In the genomic region with DNA sequence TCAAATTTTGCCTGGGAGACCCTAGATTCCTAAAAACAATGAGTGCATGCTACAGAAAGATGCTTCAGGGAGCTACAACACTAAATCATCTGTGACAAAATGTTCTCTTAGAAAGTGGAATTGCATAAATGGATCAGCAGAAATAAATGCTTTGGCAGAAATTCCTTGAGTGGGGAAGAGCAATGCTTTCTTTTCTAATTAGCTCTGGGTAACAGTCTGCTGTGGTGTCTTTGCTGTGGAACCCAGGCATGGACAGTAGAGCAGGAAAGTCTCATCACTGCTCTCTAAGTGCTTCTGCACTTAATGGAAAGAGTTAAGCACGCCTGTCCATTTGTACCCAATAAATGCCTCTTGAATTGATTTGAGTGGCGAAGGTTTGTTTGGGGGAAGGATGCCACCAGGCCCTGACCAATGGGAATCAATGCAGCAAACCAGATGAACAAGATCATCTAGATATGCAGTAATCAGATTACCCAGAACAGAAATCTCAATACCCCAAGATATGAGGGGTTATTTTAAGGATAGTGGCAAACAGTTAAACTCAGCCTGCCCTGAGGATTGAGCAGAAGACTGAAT, we compare ENCODE assay signal across 26 cellular contexts. TPM values are rescaled to one million over a fixed set of nuclear protein-coding genes. Genes with fewer than 3 reads are reported as not detected.
DNase-seq lines count a peak whose midpoint lies in the region; ATAC-seq and TF ChIP-seq lines count a peak whose summit lies in the region.
"Had no signal": no experiment of that assay in that cellular context is flagged by ENCODE, and none has a peak within 500 bp of the region (broad histone marks: within the 10 kb centered on the region; RNA-seq: fewer than 3 reads in every experiment).

No MANE protein-coding gene starts in this region.

- intact Hi-C loops in Calu3 (cut with micrococcal nuclease; ENCODE audit: unreplicated experiment) (no loop called here), stomach (cut with DNase I; ENCODE audit: low total_unique reads) (no loop called here)
- intact Hi-C loops in activated CD8-positive, alpha-beta T cell treated with anti-CD3 and anti-CD28 coated beads for 36 hours (cut with micrococcal nuclease), result no loop called here

- DNase-seq in Calu3, result no peak
- DNase-seq in stomach, result no peak
- no peak for DNase-seq in Kasumi-1 (lab: John Stamatoyannopoulos, UW)
- no peak for DNase-seq in activated CD8-positive, alpha-beta T cell treated with anti-CD3 and anti-CD28 coated beads for 36 hours
- DNase-seq in RWPE1 (ENCODE audit: low spot score), result no peak
- DNase-seq: activated CD4-positive, alpha-beta T cell treated with anti-CD3 and anti-CD28 coated beads for 4 hours; activated CD8-positive, alpha-beta memory T cell treated with anti-CD3 and anti-CD28 coated beads, Interleukin-2, amount 10 ng/mL, durations not matched to agents 7 days and 5 days; activated naive CD8-positive, alpha-beta T cell treated with anti-CD3 and anti-CD28 coated beads for 36 hours; C1 segment of cervical spinal cord; colonic mucosa; GOT3; Karpas-422; left colon; NCI-H1092 treated with DMSO at 0.1 percent for 48 hours; NCI-H2029; NCI-H446; posterior cingulate gyrus; SHP77 treated with DMSO at 0.1 percent for 48 hours; small intestine; stimulated activated naive B cell treated with anti-CD40 and anti-IgM and Interleukin-4, amounts not matched to agents 10 μg/mL and 1 μg/mL and 100 μg/mL, for 72 hours had no signal

- H3K36me3 Mint-ChIP-seq in Calu3 (ENCODE audit: insufficient read depth, unreplicated experiment), result peaks cover 5% of the 10 kb centered on the region
- peaks cover 11% of the 10 kb centered on the region for H3K36me3 Mint-ChIP-seq in activated T-helper 17 cell treated with anti-CD3 and anti-CD28 coated beads, Interleukin-2, amount 50 U/mL, for 72 hours (ENCODE audit: low read depth)
- no peaks in the 10 kb centered on the region for H3K36me3 Mint-ChIP-seq in activated CD8-positive, alpha-beta T cell treated with anti-CD3 and anti-CD28 coated beads for 36 hours (ENCODE audit: low read depth)
- H3K36me3 Mint-ChIP-seq: activated CD8-positive, alpha-beta memory T cell treated with anti-CD3 and anti-CD28 coated beads, Interleukin-2, amount 10 ng/mL, durations not matched to agents 7 days and 5 days; activated naive CD8-positive, alpha-beta T cell treated with anti-CD3 and anti-CD28 coated beads for 36 hours; brain; stimulated activated naive B cell treated with anti-CD40 and anti-IgM and Interleukin-4, amounts not matched to agents 10 μg/mL and 1 μg/mL and 100 μg/mL, for 72 hours had no signal

- no peak overlapping the region for H3K4me3 ChIP-seq in stomach
- H3K4me3 ChIP-seq: colonic mucosa had no signal

- H3K27me3 Mint-ChIP-seq in Calu3 (ENCODE audit: unreplicated experiment), result no peaks in the 10 kb centered on the region
- H3K27me3 Mint-ChIP-seq in activated T-helper 17 cell treated with anti-CD3 and anti-CD28 coated beads, Interleukin-2, amount 50 U/mL, for 72 hours, result no peaks in the 10 kb centered on the region
- peaks cover 9% of the 10 kb centered on the region for H3K27me3 Mint-ChIP-seq in activated CD8-positive, alpha-beta T cell treated with anti-CD3 and anti-CD28 coated beads for 36 hours

- H3K4me1 ChIP-seq in stomach, result peaks cover 11 to 65% (median 36%) of the 10 kb centered on the region in 4 donors
- H3K4me1 ChIP-seq: colonic mucosa had no signal

- no peak for TF ChIP-seq POLR2A in stomach (IDR thresholded peaks at IDR 0.05)

- BruUV-seq in Calu3 (replicated peaks; lab: Mats Ljungman, UMichigan), result no TSS peak

- CTCF ChIA-PET in Calu3 (lab: Charles Lee) (interaction anchor here (0.5 to 0.9 kb wide), 2 partner anchors 13 to 38 kb away, joined by 3 to 4 read pairs; no protein-coding TSS in a partner anchor), RWPE1 (lab: Yijun Ruan, JAX) (interaction anchor here (1.0 kb wide), 1 partner anchor 78 kb away, joined by 5 read pairs; no protein-coding TSS in a partner anchor)
- CTCF ChIA-PET in activated CD8-positive, alpha-beta T cell treated with anti-CD3 and anti-CD28 coated beads for 36 hours (lab: Charles Lee), result interaction anchor here (0.7 to 1.4 kb wide), 2 partner anchors 70 to 284 kb away, joined by 3 read pairs; no protein-coding TSS in a partner anchor

- H3K27me3 ChIP-seq in layer of hippocampus (ENCODE audit: control insufficient read depth, insufficient read depth, low read length), result no peaks in the 10 kb centered on the region
- no peaks in the 10 kb centered on the region for H3K27me3 ChIP-seq in stomach
- H3K27me3 ChIP-seq: colonic mucosa had no signal

- H3K4me1 Mint-ChIP-seq in Calu3 (ENCODE audit: low read depth, unreplicated experiment), result peaks cover 46% of the 10 kb centered on the region
- H3K4me1 Mint-ChIP-seq in activated T-helper 17 cell treated with anti-CD3 and anti-CD28 coated beads, Interleukin-2, amount 50 U/mL, for 72 hours, result peaks cover 23% of the 10 kb centered on the region
- no peaks in the 10 kb centered on the region for H3K4me1 Mint-ChIP-seq in activated CD8-positive, alpha-beta T cell treated with anti-CD3 and anti-CD28 coated beads for 36 hours (ENCODE audit: low read depth)
- H3K4me1 Mint-ChIP-seq: activated CD8-positive, alpha-beta memory T cell treated with anti-CD3 and anti-CD28 coated beads, Interleukin-2, amount 10 ng/mL, durations not matched to agents 7 days and 5 days; activated naive CD8-positive, alpha-beta T cell treated with anti-CD3 and anti-CD28 coated beads for 36 hours; neural crest cell; stimulated activated naive B cell treated with anti-CD40 and anti-IgM and Interleukin-4, amounts not matched to agents 10 μg/mL and 1 μg/mL and 100 μg/mL, for 72 hours had no signal

- no peaks in the 10 kb centered on the region for H3K9me3 ChIP-seq in stomach
- H3K9me3 ChIP-seq: colonic mucosa had no signal

- H3K27ac ChIP-seq in layer of hippocampus (ENCODE audit: low read depth, low read length) (peak overlapping the region; percentile 4), stomach (peak overlapping the region in 4 of 5 donors; percentile 5 to 81 (median 33)), RWPE1 (no peak overlapping the region)
- H3K27ac ChIP-seq: colonic mucosa had no signal

- H3K4me3 Mint-ChIP-seq in Calu3 (ENCODE audit: low read depth, unreplicated experiment), result no peak overlapping the region
- no peak overlapping the region for H3K4me3 Mint-ChIP-seq in activated T-helper 17 cell treated with anti-CD3 and anti-CD28 coated beads, Interleukin-2, amount 50 U/mL, for 72 hours
- H3K4me3 Mint-ChIP-seq in activated CD8-positive, alpha-beta T cell treated with anti-CD3 and anti-CD28 coated beads for 36 hours, result no peak overlapping the region
- H3K4me3 Mint-ChIP-seq: activated CD8-positive, alpha-beta memory T cell treated with anti-CD3 and anti-CD28 coated beads, Interleukin-2, amount 10 ng/mL, durations not matched to agents 7 days and 5 days; activated naive CD8-positive, alpha-beta T cell treated with anti-CD3 and anti-CD28 coated beads for 36 hours; brain; neural crest cell; stimulated activated naive B cell treated with anti-CD40 and anti-IgM and Interleukin-4, amounts not matched to agents 10 μg/mL and 1 μg/mL and 100 μg/mL, for 72 hours had no signal

- ATAC-seq in activated T-helper 17 cell treated with anti-CD3 and anti-CD28 coated beads, Interleukin-2, amount 50 U/mL, for 72 hours (replicated peaks), result no peak
- no peak for ATAC-seq in activated CD8-positive, alpha-beta T cell treated with anti-CD3 and anti-CD28 coated beads for 36 hours
- ATAC-seq in GM21381 (IDR thresholded peaks at IDR 0.05; ENCODE audit: unreplicated experiment), result no peak
- ATAC-seq: activated CD8-positive, alpha-beta memory T cell treated with anti-CD3 and anti-CD28 coated beads, Interleukin-2, amount 10 ng/mL, durations not matched to agents 7 days and 5 days; left colon; stimulated activated naive B cell treated with anti-CD40 and anti-IgM and Interleukin-4, amounts not matched to agents 10 μg/mL and 1 μg/mL and 100 μg/mL, for 72 hours had no signal

- H3K27ac Mint-ChIP-seq in Calu3 (ENCODE audit: unreplicated experiment), result peak overlapping the region; percentile 77
- H3K27ac Mint-ChIP-seq in activated T-helper 17 cell treated with anti-CD3 and anti-CD28 coated beads, Interleukin-2, amount 50 U/mL, for 72 hours, result peak overlapping the region; percentile 34
- no peak overlapping the region for H3K27ac Mint-ChIP-seq in activated CD8-positive, alpha-beta T cell treated with anti-CD3 and anti-CD28 coated beads for 36 hours
- H3K27ac Mint-ChIP-seq: activated CD8-positive, alpha-beta memory T cell treated with anti-CD3 and anti-CD28 coated beads, Interleukin-2, amount 10 ng/mL, durations not matched to agents 7 days and 5 days; activated naive CD8-positive, alpha-beta T cell treated with anti-CD3 and anti-CD28 coated beads for 36 hours; stimulated activated naive B cell treated with anti-CD40 and anti-IgM and Interleukin-4, amounts not matched to agents 10 μg/mL and 1 μg/mL and 100 μg/mL, for 72 hours had no signal

- WGBS in stomach, 5 donors, result 74 to 90% (median 84%) methylated on average over 2 of the region's 2 CpGs

- no peak for TF ChIP-seq CTCF in Calu3 (IDR thresholded peaks at IDR 0.05; ENCODE audit: unreplicated experiment)
- TF ChIP-seq CTCF in stomach (IDR thresholded peaks at IDR 0.05), result no peak
- no peak for TF ChIP-seq CTCF in activated CD8-positive, alpha-beta T cell treated with anti-CD3 and anti-CD28 coated beads for 36 hours (IDR thresholded peaks at IDR 0.05)
- no peak for TF ChIP-seq CTCF in RWPE1 (conservative IDR thresholded peaks at IDR 0.05; ENCODE audit: low read depth)

- no peak for TF ChIP-seq EP300 in stomach (IDR thresholded peaks at IDR 0.05)

- POLR2A ChIA-PET in activated CD8-positive, alpha-beta T cell treated with anti-CD3 and anti-CD28 coated beads for 36 hours (lab: Charles Lee), result no interaction called here
- POLR2A ChIA-PET in RWPE1 (lab: Yijun Ruan, JAX; ENCODE audit: low non-redundant PET), result no interaction called here

- no peaks in the 10 kb centered on the region for H3K9me3 Mint-ChIP-seq in Calu3 (ENCODE audit: low read depth, unreplicated experiment)
- H3K9me3 Mint-ChIP-seq in activated T-helper 17 cell treated with anti-CD3 and anti-CD28 coated beads, Interleukin-2, amount 50 U/mL, for 72 hours, result no peaks in the 10 kb centered on the region
- no peaks in the 10 kb centered on the region for H3K9me3 Mint-ChIP-seq in activated CD8-positive, alpha-beta T cell treated with anti-CD3 and anti-CD28 coated beads for 36 hours
- H3K9me3 Mint-ChIP-seq: activated naive CD8-positive, alpha-beta T cell treated with anti-CD3 and anti-CD28 coated beads for 36 hours; brain; neural crest cell; stimulated activated naive B cell treated with anti-CD40 and anti-IgM and Interleukin-4, amounts not matched to agents 10 μg/mL and 1 μg/mL and 100 μg/mL, for 72 hours had no signal

- no peaks in the 10 kb centered on the region for H3K36me3 ChIP-seq in stomach
- H3K36me3 ChIP-seq: colonic mucosa had no signal

RNA-seq across cellular contexts. Expression of gene HLF, which starts 13.5 kb away (rescaled TPM):
- 1.3 and 3.3 TPM in 2 replicates for total RNA-seq in Calu3 (2022)
- 10 to 100 TPM; 21.7 to 46.3 TPM for total RNA-seq in activated T-helper 17 cell treated with anti-CD3 and anti-CD28 coated beads, Interleukin-2, amount 50 U/mL, for 72 hours
- 10 to 100 TPM in 3 of 5 donors, 1 to 10 TPM in 2; 2.3 to 42.4 (median 12.9) TPM for total RNA-seq in stomach
- polyA plus RNA-seq in stomach, result 10 to 100 TPM in 1 of 3 donors, 1 to 10 TPM in 2; 1.6 to 10.6 (median 2.9) TPM
- total RNA-seq in activated CD8-positive, alpha-beta T cell treated with anti-CD3 and anti-CD28 coated beads for 36 hours, result under 1 TPM; 0.25 to 0.72 TPM
- total RNA-seq: glomerular endothelial cell, neural crest cell had no signal
